In genomic region chr1:206801467-206801866, GRCh38 we compare ENCODE assay signal across 1 cellular context.
TF ChIP-seq lines count a peak whose summit lies in the region.

No MANE protein-coding gene starts in this region.

TF ChIP-seq in GM12878, 131 proteins besides CTCF, POLR2A, EP300 and RAD21:
- TF ChIP-seq EZH2 (IDR thresholded peaks at IDR 0.05; ENCODE audit: borderline replicate concordance, control insufficient read depth, low read depth, low read length) = no peak
- no peak for TF ChIP-seq ZNF217 (IDR thresholded peaks at IDR 0.05)
- TF ChIP-seq EED (IDR thresholded peaks at IDR 0.05; ENCODE audit: low read depth) = no peak
- TF ChIP-seq BMI1 (IDR thresholded peaks at IDR 0.05; ENCODE audit: borderline replicate concordance) = no peak
- no peak for TF ChIP-seq SUZ12 (IDR thresholded peaks at IDR 0.05; ENCODE audit: unreplicated experiment)
- TF ChIP-seq NFIC (IDR thresholded peaks at IDR 0.05; ENCODE audit: low read depth, low read length) = no peak
- no peak for TF ChIP-seq SMAD5 (IDR thresholded peaks at IDR 0.05; ENCODE audit: low read depth)
- TF ChIP-seq PKNOX1 (IDR thresholded peaks at IDR 0.05) = no peak
- TF ChIP-seq BACH1 (IDR thresholded peaks at IDR 0.05; ENCODE audit: borderline replicate concordance) = no peak
- TF ChIP-seq CBFB (IDR thresholded peaks at IDR 0.05; ENCODE audit: low read depth) = no peak
- no peak for TF ChIP-seq RCOR1 (conservative IDR thresholded peaks at IDR 0.05; ENCODE audit: low read depth, low read length)
- TF ChIP-seq SIX5 (IDR thresholded peaks at IDR 0.05; ENCODE audit: low read depth, low read length, severe bottlenecking) = no peak
- no peak for TF ChIP-seq HDGF (IDR thresholded peaks at IDR 0.05)
- TF ChIP-seq MTA2 (IDR thresholded peaks at IDR 0.05; ENCODE audit: low read depth) = no peak
- no peak for TF ChIP-seq RELB (IDR thresholded peaks at IDR 0.05; ENCODE audit: low read depth)
- TF ChIP-seq E4F1 (IDR thresholded peaks at IDR 0.05; ENCODE audit: borderline replicate concordance, partially characterized antibody) = no peak
- no peak for TF ChIP-seq NR2C1 (IDR thresholded peaks at IDR 0.05)
- no peak for TF ChIP-seq REST (IDR thresholded peaks at IDR 0.05; ENCODE audit: low read depth, low read length)
- no peak for TF ChIP-seq ATF2 (IDR thresholded peaks at IDR 0.05; ENCODE audit: low read length)
- no peak for TF ChIP-seq BCL11A (IDR thresholded peaks at IDR 0.05; ENCODE audit: low read depth, low read length)
